Comparison of ENCODE assay signal across 8 cellular contexts in genomic region chr5:157730900-157731271, GRCh38. TPM values are rescaled to one million over a fixed set of nuclear protein-coding genes. Genes with fewer than 3 reads are reported as not detected.
A peak's percentile ranks its signal among the peaks of the same experiment; 100 is the strongest.
DNase-seq lines count a peak whose midpoint lies in the region; ATAC-seq and TF ChIP-seq lines count a peak whose summit lies in the region.

No MANE protein-coding gene starts in this region.

- ATAC-seq in lung (ENCODE audit: insufficient read depth, low FRiP score) (no peak), upper lobe of right lung (no peak), HG03457 (IDR thresholded peaks at IDR 0.05; ENCODE audit: unreplicated experiment) (no peak), GM18502 (IDR thresholded peaks at IDR 0.05; ENCODE audit: poor library complexity, unreplicated experiment) (no peak)

- no peak for DNase-seq in activated naive CD4-positive, alpha-beta T cell treated with Interleukin-2 at 50 U/mL for 16 hours
- DNase-seq in astrocyte of the spinal cord (ENCODE audit: low read depth, low spot score) = no peak
- no peak for DNase-seq in lung (ENCODE audit: low spot score)
- no peak for DNase-seq in upper lobe of right lung
- no peak for DNase-seq in GM20000 (ENCODE audit: low spot score)

- H3K9me3 ChIP-seq in lung (ENCODE audit: control insufficient read depth in 2 of 2, insufficient read depth in 1 of 2, low read length in 1 of 2) (no peaks in the 10 kb centered on the region), upper lobe of right lung (no peaks in the 10 kb centered on the region)

- H3K9me3 Mint-ChIP-seq in activated naive CD4-positive, alpha-beta T cell treated with anti-CD3 and anti-CD28 coated beads, Interleukin-2, amount 50 U/mL, for 24 hours = no peaks in the 10 kb centered on the region

- peak overlapping the region; percentile 99 for H3K27ac Mint-ChIP-seq in activated naive CD4-positive, alpha-beta T cell treated with anti-CD3 and anti-CD28 coated beads, Interleukin-2, amount 50 U/mL, for 24 hours

- no peaks in the 10 kb centered on the region for H3K27me3 Mint-ChIP-seq in activated naive CD4-positive, alpha-beta T cell treated with anti-CD3 and anti-CD28 coated beads, Interleukin-2, amount 50 U/mL, for 24 hours

- TF ChIP-seq CTCF in astrocyte of the spinal cord (IDR thresholded peaks at IDR 0.05; ENCODE audit: low read depth, low read length) (no peak), lung (IDR thresholded peaks at IDR 0.05; ENCODE audit: control extremely low read depth, extremely low read depth) (no peak), upper lobe of right lung (IDR thresholded peaks at IDR 0.05) (no peak), GM20000 (IDR thresholded peaks at IDR 0.05; ENCODE audit: extremely low read depth, missing control alignments) (no peak)

- no peaks in the 10 kb centered on the region for H3K4me1 ChIP-seq in lung (ENCODE audit: control insufficient read depth in 2 of 2, insufficient read depth in 2 of 2, low read length in 2 of 2)
- H3K4me1 ChIP-seq in upper lobe of right lung = peaks cover 7% of the 10 kb centered on the region

- intact Hi-C loops in upper lobe of right lung (cut with DNase I) = no loop called here

- H3K36me3 ChIP-seq in lung (ENCODE audit: control insufficient read depth in 2 of 2, insufficient read depth in 2 of 2, low read length in 2 of 2) = peaks cover 0 to 6% of the 10 kb centered on the region in 2 donors
- H3K36me3 ChIP-seq in upper lobe of right lung = peaks cover 34% of the 10 kb centered on the region

- H3K36me3 Mint-ChIP-seq in activated naive CD4-positive, alpha-beta T cell treated with anti-CD3 and anti-CD28 coated beads, Interleukin-2, amount 50 U/mL, for 24 hours = peaks cover 7% of the 10 kb centered on the region

- peak overlapping the region; percentile 97 for H3K4me3 Mint-ChIP-seq in activated naive CD4-positive, alpha-beta T cell treated with anti-CD3 and anti-CD28 coated beads, Interleukin-2, amount 50 U/mL, for 24 hours

- H3K27me3 ChIP-seq in lung (ENCODE audit: control insufficient read depth, insufficient read depth) (no peaks in the 10 kb centered on the region), upper lobe of right lung (no peaks in the 10 kb centered on the region)

- in situ Hi-C loops in astrocyte of the spinal cord (cut with HindIII; ENCODE audit: low sequenced_read_pairs) = no loop called here

- H3K4me3 ChIP-seq in astrocyte of the spinal cord (ENCODE audit: low read depth, low read length) = peak overlapping the region; percentile 86
- H3K4me3 ChIP-seq in lung = no peak overlapping the region
- H3K4me3 ChIP-seq in upper lobe of right lung = peak overlapping the region; percentile 76

- 19 to 20% methylated on average over 5 of the region's 5 CpGs for WGBS in lung, 2 donors

- H3K4me1 Mint-ChIP-seq in activated naive CD4-positive, alpha-beta T cell treated with anti-CD3 and anti-CD28 coated beads, Interleukin-2, amount 50 U/mL, for 24 hours = peaks cover 42% of the 10 kb centered on the region

- H3K27ac ChIP-seq in lung (ENCODE audit: low read depth in 1 of 2, low read length in 1 of 2) (peak overlapping the region; percentile 92 to 97), upper lobe of right lung (peak overlapping the region; percentile 92)

RNA-seq across cellular contexts. Expression of gene THG1L, which starts 0.3 kb away (rescaled TPM):
- total RNA-seq in lung = 10 to 100 TPM in 1 of 2 donors, 1 to 10 TPM in 1; 9.5 to 22.0 TPM
- 10 to 100 TPM in 1 of 2 donors, 1 to 10 TPM in 1; 8.0 to 14.6 TPM for polyA plus RNA-seq in lung
- 8.4 TPM for total RNA-seq in upper lobe of right lung

RNA-seq across cellular contexts. Expression of gene LSM11, which starts 12.6 kb away (rescaled TPM):
- total RNA-seq in lung = 1 to 10 TPM; 2.4 to 7.0 TPM
- polyA plus RNA-seq in lung = 1 to 10 TPM in 1 of 2 donors, under 1 TPM in 1; 0.93 to 1.2 TPM
- total RNA-seq in upper lobe of right lung = 3.0 TPM

RNA-seq across cellular contexts. Expression of gene C5orf52, which starts 59.6 kb away (rescaled TPM):
- total RNA-seq in lung (not detected), upper lobe of right lung (not detected)
- polyA plus RNA-seq in lung = under 1 TPM in 1 of 2 donors, not detected in 1; 0.09 TPM
